In genomic region chr17:49290690-49291326, GRCh38 we compare ENCODE assay signal across 8 cellular contexts.
DNase-seq lines count a peak whose midpoint lies in the region; ATAC-seq and TF ChIP-seq lines count a peak whose summit lies in the region.

No MANE protein-coding gene starts in this region.

- no peaks in the 10 kb centered on the region for H3K27me3 Mint-ChIP-seq in activated CD8-positive, alpha-beta T cell treated with anti-CD3 and anti-CD28 coated beads, Interleukin-2, amount 10 ng/mL, durations not matched to agents 7 days and 5 days (ENCODE audit: low read depth)
- H3K27me3 Mint-ChIP-seq in T-helper 2 cell treated with Interferon-gamma antibody and Interleukin-4, amounts not matched to agents 5 μg/mL and 100 μg/mL, for 36 hours (ENCODE audit: low read depth): no peaks in the 10 kb centered on the region

- H3K36me3 ChIP-seq in heart right ventricle: peaks cover 0 to 42% (median 0%) of the 10 kb centered on the region in 9 donors
- H3K36me3 ChIP-seq in suprapubic skin: no peaks in the 10 kb centered on the region

- peaks cover 7% of the 10 kb centered on the region for H3K36me3 Mint-ChIP-seq in activated CD8-positive, alpha-beta T cell treated with anti-CD3 and anti-CD28 coated beads, Interleukin-2, amount 10 ng/mL, durations not matched to agents 7 days and 5 days (ENCODE audit: low read depth)
- no peaks in the 10 kb centered on the region for H3K36me3 Mint-ChIP-seq in T-helper 2 cell treated with Interferon-gamma antibody and Interleukin-4, amounts not matched to agents 5 μg/mL and 100 μg/mL, for 36 hours (ENCODE audit: low read depth)

- H3K27me3 ChIP-seq in heart right ventricle (no peaks in the 10 kb centered on the region), suprapubic skin (no peaks in the 10 kb centered on the region)

- H3K4me3 ChIP-seq in heart right ventricle: no peak overlapping the region
- H3K4me3 ChIP-seq in suprapubic skin: no peak overlapping the region

- TF ChIP-seq CTCF in heart right ventricle (IDR thresholded peaks at IDR 0.05): peak; percentile 53 to 82 (median 75)
- peak; percentile 42 to 67 for TF ChIP-seq CTCF in suprapubic skin (IDR thresholded peaks at IDR 0.05)

- H3K27ac ChIP-seq in heart right ventricle (no peak overlapping the region), suprapubic skin (no peak overlapping the region)

- ATAC-seq in activated CD8-positive, alpha-beta T cell treated with anti-CD3 and anti-CD28 coated beads, Interleukin-2, amount 10 ng/mL, durations not matched to agents 7 days and 5 days: no peak
- ATAC-seq in heart right ventricle (peak in 1 of 8 donors; percentile 30), HG03025 (IDR thresholded peaks at IDR 0.05; ENCODE audit: low FRiP score, unreplicated experiment) (no peak)

- no peaks in the 10 kb centered on the region for H3K9me3 ChIP-seq in heart right ventricle
- H3K9me3 ChIP-seq in suprapubic skin: no peaks in the 10 kb centered on the region

- peak; percentile 65 for TF ChIP-seq RAD21 in Ishikawa (IDR thresholded peaks at IDR 0.05; ENCODE audit: low read depth)

- no peak for TF ChIP-seq EP300 in Ishikawa (IDR thresholded peaks at IDR 0.05; ENCODE audit: borderline replicate concordance)
- no peak for TF ChIP-seq EP300 in suprapubic skin (IDR thresholded peaks at IDR 0.05)

- WGBS in heart right ventricle, 2 donors: 51 to 58% methylated on average over 4 of the region's 4 CpGs
- WGBS in suprapubic skin: 50% methylated on average over 4 of the region's 4 CpGs

- intact Hi-C loops in heart right ventricle (cut with DNase I): loop anchor here in 8 of 10 donors (1.0 to 10.0 kb wide), 7 partner anchors 62 to 111 kb away; no protein-coding TSS in a partner anchor

- peak; percentile 15 for DNase-seq in NOMO-1 treated with DMSO at 0.1 percent for 48 hours (lab: John Stamatoyannopoulos, UW; ENCODE audit: unreplicated experiment)
- DNase-seq in NOMO-1 treated with dmso at 0.1 percent for 144 hours (lab: John Stamatoyannopoulos, UW; ENCODE audit: unreplicated experiment): no peak
- peak; percentile 32 for DNase-seq in activated CD8-positive, alpha-beta T cell treated with anti-CD3 and anti-CD28 coated beads, Interleukin-2, amount 10 ng/mL, durations not matched to agents 7 days and 5 days
- peak in 1 of 2 donors; percentile 17 for DNase-seq in heart right ventricle
- DNase-seq in suprapubic skin (ENCODE audit: low spot score in 2 of 2): no peak
- DNase-seq in T-helper 2 cell treated with Interferon-gamma antibody and Interleukin-4, amounts not matched to agents 5 μg/mL and 100 μg/mL, for 36 hours (ENCODE audit: low spot score): no peak

- H3K4me1 Mint-ChIP-seq in activated CD8-positive, alpha-beta T cell treated with anti-CD3 and anti-CD28 coated beads, Interleukin-2, amount 10 ng/mL, durations not matched to agents 7 days and 5 days (ENCODE audit: low read depth): peaks cover 3% of the 10 kb centered on the region
- no peaks in the 10 kb centered on the region for H3K4me1 Mint-ChIP-seq in T-helper 2 cell treated with Interferon-gamma antibody and Interleukin-4, amounts not matched to agents 5 μg/mL and 100 μg/mL, for 36 hours (ENCODE audit: low read depth)

- POLR2A ChIA-PET in activated CD8-positive, alpha-beta T cell treated with anti-CD3 and anti-CD28 coated beads, Interleukin-2, amount 10 ng/mL, durations not matched to agents 7 days and 5 days (lab: Charles Lee): interaction anchor here (0.6 to 0.8 kb wide), 2 partner anchors 12 to 102 kb away, joined by 3 to 4 read pairs; no protein-coding TSS in a partner anchor

- CTCF ChIA-PET in activated CD8-positive, alpha-beta T cell treated with anti-CD3 and anti-CD28 coated beads, Interleukin-2, amount 10 ng/mL, durations not matched to agents 7 days and 5 days (lab: Charles Lee): interaction anchor here (0.7 to 2.8 kb wide), 23 partner anchors 9 to 405 kb away, joined by 3 to 19 read pairs (median 3); no protein-coding TSS in a partner anchor

- no peak overlapping the region for H3K4me3 Mint-ChIP-seq in activated CD8-positive, alpha-beta T cell treated with anti-CD3 and anti-CD28 coated beads, Interleukin-2, amount 10 ng/mL, durations not matched to agents 7 days and 5 days
- no peak overlapping the region for H3K4me3 Mint-ChIP-seq in T-helper 2 cell treated with Interferon-gamma antibody and Interleukin-4, amounts not matched to agents 5 μg/mL and 100 μg/mL, for 36 hours

- TF ChIP-seq POLR2A in suprapubic skin (IDR thresholded peaks at IDR 0.05): no peak

- H3K27ac Mint-ChIP-seq in activated CD8-positive, alpha-beta T cell treated with anti-CD3 and anti-CD28 coated beads, Interleukin-2, amount 10 ng/mL, durations not matched to agents 7 days and 5 days: no peak overlapping the region
- no peak overlapping the region for H3K27ac Mint-ChIP-seq in T-helper 2 cell treated with Interferon-gamma antibody and Interleukin-4, amounts not matched to agents 5 μg/mL and 100 μg/mL, for 36 hours

- H3K9me3 Mint-ChIP-seq in activated CD8-positive, alpha-beta T cell treated with anti-CD3 and anti-CD28 coated beads, Interleukin-2, amount 10 ng/mL, durations not matched to agents 7 days and 5 days (ENCODE audit: insufficient read depth): no peaks in the 10 kb centered on the region
- H3K9me3 Mint-ChIP-seq in T-helper 2 cell treated with Interferon-gamma antibody and Interleukin-4, amounts not matched to agents 5 μg/mL and 100 μg/mL, for 36 hours: no peaks in the 10 kb centered on the region

- no peaks in the 10 kb centered on the region for H3K4me1 ChIP-seq in heart right ventricle
- no peaks in the 10 kb centered on the region for H3K4me1 ChIP-seq in suprapubic skin

TF ChIP-seq in Ishikawa, 13 proteins besides CTCF, POLR2A, EP300 and RAD21:
- TF ChIP-seq TEAD4 (IDR thresholded peaks at IDR 0.05): no peak
- TF ChIP-seq TAF1 (IDR thresholded peaks at IDR 0.05; ENCODE audit: low read depth): no peak
- TF ChIP-seq FOXM1 (IDR thresholded peaks at IDR 0.05; ENCODE audit: borderline replicate concordance, low read depth): no peak
- no peak for TF ChIP-seq CEBPB (IDR thresholded peaks at IDR 0.05)
- no peak for TF ChIP-seq NFIC (IDR thresholded peaks at IDR 0.05)
- no peak for TF ChIP-seq CREB1 (IDR thresholded peaks at IDR 0.05; ENCODE audit: low read depth)
- TF ChIP-seq TCF12 (IDR thresholded peaks at IDR 0.05; ENCODE audit: low read depth): no peak
- no peak for TF ChIP-seq YY1 (IDR thresholded peaks at IDR 0.05; ENCODE audit: low read depth)
- TF ChIP-seq EGR1 (IDR thresholded peaks at IDR 0.05): no peak
- no peak for TF ChIP-seq USF1 (IDR thresholded peaks at IDR 0.05)
- no peak for TF ChIP-seq REST (IDR thresholded peaks at IDR 0.05; ENCODE audit: low read depth)
- TF ChIP-seq ZBTB7A (IDR thresholded peaks at IDR 0.05; ENCODE audit: low read depth): no peak
- TF ChIP-seq MAX (IDR thresholded peaks at IDR 0.05): no peak

Comparison
In these comparisons a context has a peak if more than half of its experiments do, and no peak if none do; other contexts are left out.
1. DNase-seq: peak in NOMO-1 treated with DMSO at 0.1 percent for 48 hours (single experiment) and activated CD8-positive, alpha-beta T cell treated with anti-CD3 and anti-CD28 coated beads, Interleukin-2, amount 10 ng/mL, durations not matched to agents 7 days and 5 days (single experiment); none in NOMO-1 treated with dmso at 0.1 percent for 144 hours (single experiment), suprapubic skin (0 of 2) and T-helper 2 cell treated with Interferon-gamma antibody and Interleukin-4, amounts not matched to agents 5 μg/mL and 100 μg/mL, for 36 hours (single experiment).